In genomic region chr4:8559524-8560264, GRCh38 we compare ENCODE assay signal across 23 cellular contexts. TPM values are rescaled to one million over a fixed set of nuclear protein-coding genes. Genes with fewer than 3 reads are reported as not detected.
DNase-seq lines count a peak whose midpoint lies in the region; FAIRE-seq and TF ChIP-seq lines count a peak whose summit lies in the region.
"Had no signal": no experiment of that assay in that cellular context is flagged by ENCODE, and none has a peak within 500 bp of the region (broad histone marks: within the 10 kb centered on the region; RNA-seq: fewer than 3 reads in every experiment).

No MANE protein-coding gene starts in this region.

- no peaks in the 10 kb centered on the region for H3K9me3 ChIP-seq in BLaER1 treated with 17β-estradiol and CSF1 and Interleukin-3, amounts not matched to agents 10 nM and 100 nM (replicated peaks in 1 of 11)
- H3K9me3 ChIP-seq in WERI-Rb-1 (ENCODE audit: severe bottlenecking), result no peaks in the 10 kb centered on the region
- H3K9me3 ChIP-seq in breast epithelium, result no peaks in the 10 kb centered on the region
- H3K9me3 ChIP-seq: HAP-1 had no signal

- H3K4me1 Mint-ChIP-seq in glutamatergic neuron (ENCODE audit: low read depth, unreplicated experiment), result no peaks in the 10 kb centered on the region
- H3K4me1 Mint-ChIP-seq: IgD-negative memory B cell had no signal

- no peaks in the 10 kb centered on the region for H3K27me3 ChIP-seq in BLaER1 treated with 17β-estradiol and CSF1 and Interleukin-3, amounts not matched to agents 10 nM and 100 nM
- H3K27me3 ChIP-seq in WERI-Rb-1 (ENCODE audit: insufficient read depth, low read depth, severe bottlenecking) (no peaks in the 10 kb centered on the region), breast epithelium (no peaks in the 10 kb centered on the region)

- H4K20me1 ChIP-seq in BLaER1 treated with 17β-estradiol and CSF1 and Interleukin-3, amounts not matched to agents 10 nM and 100 nM, result no peaks in the 10 kb centered on the region; a peak in 3 of 22 replicates

- intact Hi-C loops in posterior vena cava (cut with DNase I) (no loop called here), breast epithelium (cut with DNase I; ENCODE audit: low total_unique reads) (no loop called here)

- H3K4me1 ChIP-seq in BLaER1 treated with 17β-estradiol and CSF1 and Interleukin-3, amounts not matched to agents 10 nM and 100 nM, result peaks cover 0 to 26% (median 24%) of the 10 kb centered on the region in 10 experiments; a peak in 16 of 20 replicates
- no peaks in the 10 kb centered on the region for H3K4me1 ChIP-seq in breast epithelium
- H3K4me1 ChIP-seq: HAP-1 had no signal

- H3K9me3 Mint-ChIP-seq in glutamatergic neuron (ENCODE audit: unreplicated experiment), result peaks cover 3% of the 10 kb centered on the region

- no peak overlapping the region for H3K27ac ChIP-seq in BLaER1 treated with 17β-estradiol and CSF1 and Interleukin-3, amounts not matched to agents 10 nM and 100 nM
- H3K27ac ChIP-seq in WERI-Rb-1, result no peak overlapping the region
- no peak overlapping the region for H3K27ac ChIP-seq in breast epithelium
- H3K27ac ChIP-seq: SK-N-MC had no signal

- TF ChIP-seq CTCF in WERI-Rb-1 (IDR thresholded peaks at IDR 0.05; ENCODE audit: low read depth, low read length), result no peak
- TF ChIP-seq CTCF in glutamatergic neuron (IDR thresholded peaks at IDR 0.05; ENCODE audit: partially characterized antibody, unreplicated experiment), result no peak
- no peak for TF ChIP-seq CTCF in breast epithelium (IDR thresholded peaks at IDR 0.05)

- no peak overlapping the region for H3K4me3 ChIP-seq in BLaER1 treated with 17β-estradiol and CSF1 and Interleukin-3, amounts not matched to agents 10 nM and 100 nM
- H3K4me3 ChIP-seq in WERI-Rb-1 (ENCODE audit: low read depth, low read length) (no peak overlapping the region), breast epithelium (no peak overlapping the region)
- H3K4me3 ChIP-seq: HAP-1, SK-N-MC had no signal

- no peak overlapping the region for H3K4me3 Mint-ChIP-seq in glutamatergic neuron (ENCODE audit: unreplicated experiment)

- H3K9ac ChIP-seq in BLaER1 treated with 17β-estradiol and CSF1 and Interleukin-3, amounts not matched to agents 10 nM and 100 nM, result no peak overlapping the region

- FAIRE-seq in GM12892 (lab: Jason Lieb, UNC), result no peak

- TF ChIP-seq POLR2A in breast epithelium (IDR thresholded peaks at IDR 0.05) (no peak), GM12892 (IDR thresholded peaks at IDR 0.05; ENCODE audit: low read depth, low read length) (no peak)

- H3K4me2 ChIP-seq in BLaER1 treated with 17β-estradiol and CSF1 and Interleukin-3, amounts not matched to agents 10 nM and 100 nM, result peak overlapping the region in 8 of 11 experiments; percentile 54 to 81 (median 66); a peak in 13 of 22 replicates

- peak; percentile 27 for DNase-seq in WERI-Rb-1
- DNase-seq in glutamatergic neuron, result peak; percentile 2
- peak; percentile 49 for DNase-seq in posterior vena cava (ENCODE audit: low spot score)
- no peak for DNase-seq in OCI-M2 (lab: John Stamatoyannopoulos, UW; ENCODE audit: unreplicated experiment)
- no peak for DNase-seq in breast epithelium (ENCODE audit: low spot score in 2 of 2)
- DNase-seq in GM12892 (ENCODE audit: insufficient read length), result no peak
- DNase-seq: AML-193, DMS79, Karpas-422, MV-4-11, NCI-H1105 treated with DMSO at 0.1 percent for 48 hours, NCI-H2029 treated with DMSO at 0.1 percent for 48 hours, NCI-H226, NCI-H510A treated with DMSO at 0.1 percent for 48 hours, NCI-H774, OCI-M1, RPMI8226, SHP77, SW 1271 had no signal

- H3K36me3 ChIP-seq in BLaER1 treated with 17β-estradiol and CSF1 and Interleukin-3, amounts not matched to agents 10 nM and 100 nM, result no peaks in the 10 kb centered on the region
- no peaks in the 10 kb centered on the region for H3K36me3 ChIP-seq in WERI-Rb-1
- no peaks in the 10 kb centered on the region for H3K36me3 ChIP-seq in breast epithelium
- H3K36me3 ChIP-seq: HAP-1 had no signal

- no peak overlapping the region for H3K27ac Mint-ChIP-seq in glutamatergic neuron (ENCODE audit: unreplicated experiment)
- H3K27ac Mint-ChIP-seq: IgD-negative memory B cell had no signal

- peaks cover 1% of the 10 kb centered on the region for H3K27me3 Mint-ChIP-seq in glutamatergic neuron (ENCODE audit: unreplicated experiment)

- no peaks in the 10 kb centered on the region for H3K36me3 Mint-ChIP-seq in glutamatergic neuron (ENCODE audit: unreplicated experiment)
- H3K36me3 Mint-ChIP-seq: IgD-negative memory B cell had no signal

RNA-seq across cellular contexts. Expression of gene GPR78, which starts 20.5 kb away (rescaled TPM):
- total RNA-seq in glutamatergic neuron (ENCODE audit: unreplicated experiment) (0.17 TPM), posterior vena cava (under 1 TPM; 0.09 to 0.10 TPM), breast epithelium (under 1 TPM in 2 of 3 donors, not detected in 1; 0.15 to 0.33 TPM)
- polyA plus RNA-seq in GM12892 (2012; ENCODE audit: missing spikeins), result not detected
- polyA plus RNA-seq: IgD-negative memory B cell had no signal

RNA-seq across cellular contexts. Expression of gene CPZ, which starts 32.9 kb away (rescaled TPM):
- total RNA-seq in glutamatergic neuron (ENCODE audit: unreplicated experiment) (0.27 TPM), posterior vena cava (10 to 100 TPM in 1 of 2 donors, 1 to 10 TPM in 1; 5.3 to 15.6 TPM), breast epithelium (10 to 100 TPM in 1 of 3 donors, 1 to 10 TPM in 2; 2.9 to 13.4 (median 7.5) TPM)
- not detected for polyA plus RNA-seq in GM12892 (2012; ENCODE audit: missing spikeins)
- polyA plus RNA-seq: IgD-negative memory B cell had no signal

Comparison
In these comparisons a context has a peak if more than half of its experiments do, and no peak if none do; other contexts are left out.
1. DNase-seq: peak in WERI-Rb-1 (single experiment), glutamatergic neuron (single experiment) and posterior vena cava (single experiment); none in OCI-M2 (single experiment), breast epithelium (0 of 2) and GM12892 (single experiment).